In the genomic region with DNA sequence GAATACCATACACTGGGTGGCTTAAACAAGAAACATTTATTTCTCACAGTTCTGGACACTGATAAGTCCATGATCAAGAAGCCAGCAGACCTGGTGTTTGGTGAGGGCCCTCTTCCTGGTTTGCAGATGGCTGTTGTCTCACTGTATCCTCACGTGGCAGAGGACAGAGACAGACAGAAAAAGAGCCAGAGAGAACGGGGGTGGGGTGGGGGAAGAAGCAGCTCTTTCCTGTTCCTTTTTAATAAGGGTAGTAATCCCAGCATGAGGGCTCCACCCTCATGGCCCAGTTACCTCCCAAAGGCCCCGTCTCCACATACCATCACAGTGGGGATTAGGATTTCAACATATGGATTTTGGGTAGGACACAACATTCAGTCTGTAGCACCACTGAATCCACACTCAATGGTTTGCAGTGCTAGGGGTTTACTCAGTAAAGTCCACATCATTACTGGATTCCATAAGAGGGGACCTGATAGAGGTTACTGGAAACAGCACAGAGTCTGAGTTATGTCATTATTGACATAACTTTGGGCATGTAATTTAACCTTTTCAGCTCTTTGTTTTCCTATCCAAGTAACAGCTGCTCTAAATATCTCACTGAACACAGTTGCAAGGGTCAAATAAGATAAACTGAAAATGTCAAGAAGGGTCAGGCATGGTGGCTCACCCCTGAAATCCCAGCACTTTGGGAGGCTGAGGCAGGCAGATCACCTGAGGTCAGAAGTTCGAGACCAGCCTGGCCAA, we compare ENCODE assay signal across 1 cellular context.
TF ChIP-seq lines count a peak whose summit lies in the region.

No MANE protein-coding gene starts in this region.

TF ChIP-seq in HepG2, 621 proteins besides CTCF, POLR2A, EP300 and RAD21 (continued from another document and continues in another):
- TF ChIP-seq, protein P1, sequence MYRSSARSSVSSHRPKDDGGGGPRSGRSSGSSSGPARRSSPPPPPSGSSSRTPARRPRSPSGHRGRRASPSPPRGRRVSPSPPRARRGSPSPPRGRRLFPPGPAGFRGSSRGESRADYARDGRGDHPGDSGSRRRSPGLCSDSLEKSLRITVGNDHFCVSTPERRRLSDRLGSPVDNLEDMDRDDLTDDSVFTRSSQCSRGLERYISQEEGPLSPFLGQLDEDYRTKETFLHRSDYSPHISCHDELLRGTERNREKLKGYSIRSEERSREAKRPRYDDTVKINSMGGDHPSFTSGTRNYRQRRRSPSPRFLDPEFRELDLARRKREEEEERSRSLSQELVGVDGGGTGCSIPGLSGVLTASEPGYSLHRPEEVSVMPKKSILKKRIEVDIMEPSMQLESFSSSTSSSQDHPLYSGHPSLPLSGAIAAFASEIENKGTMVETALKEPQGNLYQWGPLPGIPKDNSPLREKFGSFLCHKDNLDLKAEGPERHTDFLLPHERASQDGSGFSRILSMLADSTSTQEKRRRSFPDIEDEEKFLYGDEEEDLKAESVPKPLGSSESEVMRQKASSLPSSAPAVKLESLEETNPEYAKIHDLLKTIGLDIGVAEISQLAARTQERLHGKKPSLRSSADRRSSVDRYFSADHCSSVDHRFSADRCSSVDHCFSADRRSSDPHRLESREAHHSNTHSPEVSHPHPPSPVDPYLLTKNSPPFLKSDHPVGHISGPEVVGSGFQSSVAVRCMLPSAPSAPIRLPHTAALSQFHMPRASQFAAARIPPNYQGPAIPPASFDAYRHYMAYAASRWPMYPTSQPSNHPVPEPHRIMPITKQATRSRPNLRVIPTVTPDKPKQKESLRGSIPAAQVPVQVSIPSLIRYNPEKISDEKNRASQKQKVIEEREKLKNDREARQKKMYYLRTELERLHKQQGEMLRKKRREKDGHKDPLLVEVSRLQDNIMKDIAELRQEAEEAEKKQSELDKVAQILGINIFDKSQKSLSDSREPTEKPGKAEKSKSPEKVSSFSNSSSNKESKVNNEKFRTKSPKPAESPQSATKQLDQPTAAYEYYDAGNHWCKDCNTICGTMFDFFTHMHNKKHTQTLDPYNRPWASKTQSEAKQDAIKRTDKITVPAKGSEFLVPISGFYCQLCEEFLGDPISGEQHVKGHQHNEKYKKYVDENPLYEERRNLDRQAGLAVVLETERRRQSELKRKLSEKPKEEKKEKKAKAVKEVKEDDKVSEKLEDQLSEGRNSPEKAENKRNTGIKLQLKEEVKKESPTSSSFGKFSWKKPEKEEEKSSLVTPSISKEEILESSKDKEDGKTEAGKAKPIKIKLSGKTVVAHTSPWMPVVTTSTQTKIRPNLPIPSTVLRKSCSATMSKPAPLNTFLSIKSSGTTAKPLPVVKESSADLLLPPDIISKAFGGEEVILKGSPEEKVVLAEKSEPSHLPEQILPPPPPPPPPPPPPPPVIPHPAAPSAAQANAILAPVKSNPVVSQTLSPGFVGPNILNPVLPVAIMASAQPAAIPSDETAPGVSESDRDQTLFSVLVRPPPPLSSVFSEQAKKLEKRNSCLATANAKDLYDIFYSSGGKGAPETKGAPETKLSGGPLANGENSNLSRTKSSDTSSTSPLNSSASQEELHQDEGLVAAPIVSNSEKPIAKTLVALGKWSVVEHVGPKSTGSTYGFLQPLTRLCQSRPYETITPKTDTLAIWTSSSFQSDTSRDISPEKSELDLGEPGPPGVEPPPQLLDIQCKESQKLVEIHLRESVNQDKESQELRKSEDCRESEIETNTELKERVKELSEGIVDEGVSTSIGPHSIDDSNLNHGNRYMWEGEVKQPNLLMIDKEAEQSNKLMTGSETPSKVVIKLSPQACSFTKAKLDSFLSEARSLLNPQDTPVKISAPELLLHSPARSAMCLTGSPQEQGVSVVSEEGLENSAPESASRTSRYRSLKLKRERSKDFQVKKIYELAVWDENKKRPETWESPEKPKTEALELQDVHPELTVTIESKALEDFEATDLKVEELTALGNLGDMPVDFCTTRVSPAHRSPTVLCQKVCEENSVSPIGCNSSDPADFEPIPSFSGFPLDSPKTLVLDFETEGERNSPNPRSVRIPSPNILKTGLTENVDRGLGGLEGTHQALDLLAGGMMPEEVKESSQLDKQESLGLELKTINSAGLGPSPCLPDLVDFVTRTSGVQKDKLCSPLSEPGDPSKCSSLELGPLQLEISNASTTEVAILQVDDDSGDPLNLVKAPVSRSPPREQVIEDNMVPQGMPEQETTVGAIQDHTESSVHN (CRISPR knock-in tag; IDR thresholded peaks at IDR 0.05) = no peak
- peak; percentile 90 for TF ChIP-seq TEAD3 (CRISPR knock-in tag; optimal IDR thresholded peaks at IDR 0.05; ENCODE audit: borderline replicate concordance)
- TF ChIP-seq ZNF383 (CRISPR knock-in tag; IDR thresholded peaks at IDR 0.05; ENCODE audit: borderline replicate concordance) = no peak
- no peak for TF ChIP-seq CBX2 (IDR thresholded peaks at IDR 0.05; ENCODE audit: low read depth, low read length)
- TF ChIP-seq CBX2 (CRISPR knock-in tag; IDR thresholded peaks at IDR 0.05; ENCODE audit: low read depth) = no peak
- TF ChIP-seq MTA3 (CRISPR knock-in tag; IDR thresholded peaks at IDR 0.05) = no peak
- TF ChIP-seq IRF2 (CRISPR knock-in tag; IDR thresholded peaks at IDR 0.05) = peak; percentile 79; the same call in 1 of the 2 replicates
- TF ChIP-seq MTA1 (CRISPR knock-in tag; IDR thresholded peaks at IDR 0.05; ENCODE audit: borderline replicate concordance) = 0 out of 2 replicates have a peak, but pooled peaks have one; percentile 45
- TF ChIP-seq, protein P2, sequence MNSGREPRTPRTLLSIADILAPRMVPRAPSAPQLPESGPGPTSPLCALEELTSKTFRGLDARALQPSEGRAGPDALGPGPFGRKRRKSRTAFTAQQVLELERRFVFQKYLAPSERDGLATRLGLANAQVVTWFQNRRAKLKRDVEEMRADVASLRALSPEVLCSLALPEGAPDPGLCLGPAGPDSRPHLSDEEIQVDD (CRISPR knock-in tag; IDR thresholded peaks at IDR 0.05; ENCODE audit: borderline replicate concordance) = no peak
- no peak for TF ChIP-seq PHF5A (CRISPR knock-in tag; IDR thresholded peaks at IDR 0.05; ENCODE audit: low read depth, unreplicated experiment)
- no peak for TF ChIP-seq ZNF816 (CRISPR knock-in tag; IDR thresholded peaks at IDR 0.05; ENCODE audit: borderline replicate concordance)
- no peak for TF ChIP-seq MBD4 (IDR thresholded peaks at IDR 0.05; ENCODE audit: borderline replicate concordance, low read length)
- TF ChIP-seq GTF2F1 (IDR thresholded peaks at IDR 0.05; ENCODE audit: low read length) = no peak
- TF ChIP-seq ZNF879 (CRISPR knock-in tag; IDR thresholded peaks at IDR 0.05) = no peak
- no peak for TF ChIP-seq ZNF549 (CRISPR knock-in tag; IDR thresholded peaks at IDR 0.05)
- no peak for TF ChIP-seq THYN1 (CRISPR knock-in tag; IDR thresholded peaks at IDR 0.05; ENCODE audit: borderline replicate concordance, low read depth)
- peak; percentile 50 for TF ChIP-seq ELF1 (CRISPR knock-in tag; IDR thresholded peaks at IDR 0.05)
- TF ChIP-seq, protein P3, sequence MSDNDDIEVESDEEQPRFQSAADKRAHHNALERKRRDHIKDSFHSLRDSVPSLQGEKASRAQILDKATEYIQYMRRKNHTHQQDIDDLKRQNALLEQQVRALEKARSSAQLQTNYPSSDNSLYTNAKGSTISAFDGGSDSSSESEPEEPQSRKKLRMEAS (IDR thresholded peaks at IDR 0.05) = no peak; the same call in 1 of the 2 replicates
- TF ChIP-seq AHR (CRISPR knock-in tag; IDR thresholded peaks at IDR 0.05) = no peak
- TF ChIP-seq, protein P4, sequence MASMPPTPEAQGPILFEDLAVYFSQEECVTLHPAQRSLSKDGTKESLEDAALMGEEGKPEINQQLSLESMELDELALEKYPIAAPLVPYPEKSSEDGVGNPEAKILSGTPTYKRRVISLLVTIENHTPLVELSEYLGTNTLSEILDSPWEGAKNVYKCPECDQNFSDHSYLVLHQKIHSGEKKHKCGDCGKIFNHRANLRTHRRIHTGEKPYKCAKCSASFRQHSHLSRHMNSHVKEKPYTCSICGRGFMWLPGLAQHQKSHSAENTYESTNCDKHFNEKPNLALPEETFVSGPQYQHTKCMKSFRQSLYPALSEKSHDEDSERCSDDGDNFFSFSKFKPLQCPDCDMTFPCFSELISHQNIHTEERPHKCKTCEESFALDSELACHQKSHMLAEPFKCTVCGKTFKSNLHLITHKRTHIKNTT (CRISPR knock-in tag; IDR thresholded peaks at IDR 0.05) = no peak
- no peak for TF ChIP-seq STAG1 (CRISPR knock-in tag; IDR thresholded peaks at IDR 0.05)
- no peak for TF ChIP-seq PAF1 (CRISPR knock-in tag; IDR thresholded peaks at IDR 0.05)
- TF ChIP-seq, protein P5, sequence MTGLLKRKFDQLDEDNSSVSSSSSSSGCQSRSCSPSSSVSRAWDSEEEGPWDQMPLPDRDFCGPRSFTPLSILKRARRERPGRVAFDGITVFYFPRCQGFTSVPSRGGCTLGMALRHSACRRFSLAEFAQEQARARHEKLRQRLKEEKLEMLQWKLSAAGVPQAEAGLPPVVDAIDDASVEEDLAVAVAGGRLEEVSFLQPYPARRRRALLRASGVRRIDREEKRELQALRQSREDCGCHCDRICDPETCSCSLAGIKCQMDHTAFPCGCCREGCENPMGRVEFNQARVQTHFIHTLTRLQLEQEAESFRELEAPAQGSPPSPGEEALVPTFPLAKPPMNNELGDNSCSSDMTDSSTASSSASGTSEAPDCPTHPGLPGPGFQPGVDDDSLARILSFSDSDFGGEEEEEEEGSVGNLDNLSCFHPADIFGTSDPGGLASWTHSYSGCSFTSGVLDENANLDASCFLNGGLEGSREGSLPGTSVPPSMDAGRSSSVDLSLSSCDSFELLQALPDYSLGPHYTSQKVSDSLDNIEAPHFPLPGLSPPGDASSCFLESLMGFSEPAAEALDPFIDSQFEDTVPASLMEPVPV (CRISPR knock-in tag; IDR thresholded peaks at IDR 0.05) = no peak
- no peak for TF ChIP-seq FOXC1 (CRISPR knock-in tag; IDR thresholded peaks at IDR 0.05; ENCODE audit: borderline replicate concordance)
- TF ChIP-seq KLF6 (CRISPR knock-in tag; IDR thresholded peaks at IDR 0.05) = no peak; the same call in 1 of the 2 replicates
- no peak for TF ChIP-seq EED (CRISPR knock-in tag; IDR thresholded peaks at IDR 0.05)
- TF ChIP-seq KLF12 (CRISPR knock-in tag; IDR thresholded peaks at IDR 0.05; ENCODE audit: borderline replicate concordance) = no peak
- no peak for TF ChIP-seq SRSF1 (optimal IDR thresholded peaks at IDR 0.05; ENCODE audit: low read depth, low read length)
- TF ChIP-seq, protein P6, sequence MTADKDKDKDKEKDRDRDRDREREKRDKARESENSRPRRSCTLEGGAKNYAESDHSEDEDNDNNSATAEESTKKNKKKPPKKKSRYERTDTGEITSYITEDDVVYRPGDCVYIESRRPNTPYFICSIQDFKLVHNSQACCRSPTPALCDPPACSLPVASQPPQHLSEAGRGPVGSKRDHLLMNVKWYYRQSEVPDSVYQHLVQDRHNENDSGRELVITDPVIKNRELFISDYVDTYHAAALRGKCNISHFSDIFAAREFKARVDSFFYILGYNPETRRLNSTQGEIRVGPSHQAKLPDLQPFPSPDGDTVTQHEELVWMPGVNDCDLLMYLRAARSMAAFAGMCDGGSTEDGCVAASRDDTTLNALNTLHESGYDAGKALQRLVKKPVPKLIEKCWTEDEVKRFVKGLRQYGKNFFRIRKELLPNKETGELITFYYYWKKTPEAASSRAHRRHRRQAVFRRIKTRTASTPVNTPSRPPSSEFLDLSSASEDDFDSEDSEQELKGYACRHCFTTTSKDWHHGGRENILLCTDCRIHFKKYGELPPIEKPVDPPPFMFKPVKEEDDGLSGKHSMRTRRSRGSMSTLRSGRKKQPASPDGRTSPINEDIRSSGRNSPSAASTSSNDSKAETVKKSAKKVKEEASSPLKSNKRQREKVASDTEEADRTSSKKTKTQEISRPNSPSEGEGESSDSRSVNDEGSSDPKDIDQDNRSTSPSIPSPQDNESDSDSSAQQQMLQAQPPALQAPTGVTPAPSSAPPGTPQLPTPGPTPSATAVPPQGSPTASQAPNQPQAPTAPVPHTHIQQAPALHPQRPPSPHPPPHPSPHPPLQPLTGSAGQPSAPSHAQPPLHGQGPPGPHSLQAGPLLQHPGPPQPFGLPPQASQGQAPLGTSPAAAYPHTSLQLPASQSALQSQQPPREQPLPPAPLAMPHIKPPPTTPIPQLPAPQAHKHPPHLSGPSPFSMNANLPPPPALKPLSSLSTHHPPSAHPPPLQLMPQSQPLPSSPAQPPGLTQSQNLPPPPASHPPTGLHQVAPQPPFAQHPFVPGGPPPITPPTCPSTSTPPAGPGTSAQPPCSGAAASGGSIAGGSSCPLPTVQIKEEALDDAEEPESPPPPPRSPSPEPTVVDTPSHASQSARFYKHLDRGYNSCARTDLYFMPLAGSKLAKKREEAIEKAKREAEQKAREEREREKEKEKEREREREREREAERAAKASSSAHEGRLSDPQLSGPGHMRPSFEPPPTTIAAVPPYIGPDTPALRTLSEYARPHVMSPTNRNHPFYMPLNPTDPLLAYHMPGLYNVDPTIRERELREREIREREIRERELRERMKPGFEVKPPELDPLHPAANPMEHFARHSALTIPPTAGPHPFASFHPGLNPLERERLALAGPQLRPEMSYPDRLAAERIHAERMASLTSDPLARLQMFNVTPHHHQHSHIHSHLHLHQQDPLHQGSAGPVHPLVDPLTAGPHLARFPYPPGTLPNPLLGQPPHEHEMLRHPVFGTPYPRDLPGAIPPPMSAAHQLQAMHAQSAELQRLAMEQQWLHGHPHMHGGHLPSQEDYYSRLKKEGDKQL (CRISPR knock-in tag; IDR thresholded peaks at IDR 0.05; ENCODE audit: low read depth) = peak; percentile 86
- no peak for TF ChIP-seq BORCS8-MEF2B (CRISPR knock-in tag; IDR thresholded peaks at IDR 0.05)
- TF ChIP-seq ZNF567 (CRISPR knock-in tag; IDR thresholded peaks at IDR 0.05; ENCODE audit: borderline replicate concordance) = peak; percentile 62; the same call in 1 of the 2 replicates
- TF ChIP-seq RFXAP (CRISPR knock-in tag; IDR thresholded peaks at IDR 0.05; ENCODE audit: borderline replicate concordance) = 0 out of 2 replicates have a peak, but pooled peaks have one; percentile 50
- TF ChIP-seq ZSCAN22 (CRISPR knock-in tag; IDR thresholded peaks at IDR 0.05) = no peak
- TF ChIP-seq RAD51 (IDR thresholded peaks at IDR 0.05; ENCODE audit: borderline replicate concordance) = no peak
